Comparison of ENCODE assay signal across 8 cellular contexts in genomic region chr1:121076674-121077073, GRCh38.
A peak's percentile ranks its signal among the peaks of the same experiment; 100 is the strongest.
DNase-seq lines count a peak whose midpoint lies in the region; ATAC-seq lines count a peak whose summit lies in the region.
"Not testable (repeated sequence)": the region's sequence is repeated elsewhere in the genome, so short reads cannot be mapped to it uniquely, and the experiment has no call there.

No MANE protein-coding gene starts in this region.

- not testable (repeated sequence) for H3K9me3 Mint-ChIP-seq in activated naive CD4-positive, alpha-beta T cell treated with anti-CD3 and anti-CD28 coated beads, Interleukin-2, amount 50 U/mL, for 24 hours; natural killer cell treated with Interleukin-12 subunit alpha and Interleukin-12 subunit beta and Interleukin-15 and Interleukin-18, amount 100 ng/mL, for 72 hours

- H3K36me3 Mint-ChIP-seq in activated naive CD4-positive, alpha-beta T cell treated with anti-CD3 and anti-CD28 coated beads, Interleukin-2, amount 50 U/mL, for 24 hours; natural killer cell treated with Interleukin-12 subunit alpha and Interleukin-12 subunit beta and Interleukin-15 and Interleukin-18, amount 100 ng/mL, for 72 hours: not testable (repeated sequence)

- not testable (repeated sequence) for DNase-seq in natural killer cell treated with Interleukin-12 subunit alpha and Interleukin-12 subunit beta and Interleukin-15 and Interleukin-18, amount 100 ng/mL, for 72 hours (ENCODE audit: low spot score)

- peak overlapping the region; percentile 54 for H3K4me3 Mint-ChIP-seq in activated naive CD4-positive, alpha-beta T cell treated with anti-CD3 and anti-CD28 coated beads, Interleukin-2, amount 50 U/mL, for 24 hours
- H3K4me3 Mint-ChIP-seq in natural killer cell treated with Interleukin-12 subunit alpha and Interleukin-12 subunit beta and Interleukin-15 and Interleukin-18, amount 100 ng/mL, for 72 hours: peak overlapping the region; percentile 67

- H3K27me3 Mint-ChIP-seq in activated naive CD4-positive, alpha-beta T cell treated with anti-CD3 and anti-CD28 coated beads, Interleukin-2, amount 50 U/mL, for 24 hours: not testable (repeated sequence)
- H3K27me3 Mint-ChIP-seq in natural killer cell treated with Interleukin-12 subunit alpha and Interleukin-12 subunit beta and Interleukin-15 and Interleukin-18, amount 100 ng/mL, for 72 hours: peaks cover 6 to 18% of the 10 kb centered on the region in 2 donors

- ATAC-seq in GM18517 (IDR thresholded peaks at IDR 0.05; ENCODE audit: unreplicated experiment) (peak; percentile 70), GM19395 (IDR thresholded peaks at IDR 0.05; ENCODE audit: unreplicated experiment) (peak; percentile 97), GM21576 (IDR thresholded peaks at IDR 0.05; ENCODE audit: unreplicated experiment) (peak; percentile 94), HG02852 (IDR thresholded peaks at IDR 0.05; ENCODE audit: unreplicated experiment) (peak; percentile 98), HG03108 (IDR thresholded peaks at IDR 0.05; ENCODE audit: unreplicated experiment) (peak; percentile 89), HG03575 (IDR thresholded peaks at IDR 0.05; ENCODE audit: extremely low read depth, insufficient number of reproducible peaks, low FRiP score, unreplicated experiment) (peak; percentile 77)
- ATAC-seq in natural killer cell treated with Interleukin-12 subunit alpha and Interleukin-12 subunit beta and Interleukin-15 and Interleukin-18, amount 100 ng/mL, for 72 hours: peak; percentile 92 to 95

- peaks cover 21% of the 10 kb centered on the region for H3K4me1 Mint-ChIP-seq in activated naive CD4-positive, alpha-beta T cell treated with anti-CD3 and anti-CD28 coated beads, Interleukin-2, amount 50 U/mL, for 24 hours
- H3K4me1 Mint-ChIP-seq in natural killer cell treated with Interleukin-12 subunit alpha and Interleukin-12 subunit beta and Interleukin-15 and Interleukin-18, amount 100 ng/mL, for 72 hours (ENCODE audit: low read depth in 2 of 2): peaks cover 12 to 13% of the 10 kb centered on the region in 2 donors

- H3K27ac Mint-ChIP-seq in activated naive CD4-positive, alpha-beta T cell treated with anti-CD3 and anti-CD28 coated beads, Interleukin-2, amount 50 U/mL, for 24 hours: peak overlapping the region; percentile 98
- H3K27ac Mint-ChIP-seq in natural killer cell treated with Interleukin-12 subunit alpha and Interleukin-12 subunit beta and Interleukin-15 and Interleukin-18, amount 100 ng/mL, for 72 hours: peak overlapping the region; percentile 70 to 92
